Comparison of ENCODE assay signal across 32 cellular contexts in the genomic region with DNA sequence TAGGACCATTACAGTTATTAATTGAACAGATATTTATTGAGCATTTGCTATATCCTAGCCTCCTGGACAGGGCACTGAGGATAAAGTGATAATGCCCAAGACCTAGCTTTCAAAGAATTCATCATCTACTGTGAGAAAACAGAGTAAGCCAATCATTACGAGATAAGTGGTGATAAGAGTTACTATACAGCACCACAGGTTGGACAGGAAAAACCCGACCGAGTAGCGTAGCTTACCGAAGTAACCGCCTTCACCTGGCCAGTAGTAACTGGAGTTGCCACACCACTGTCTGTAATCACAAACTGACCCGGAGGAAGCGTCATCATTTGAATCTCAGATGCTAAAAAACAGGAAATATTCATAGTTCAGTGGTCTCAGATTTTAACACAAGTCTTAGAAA.
"Had no signal": no experiment of that assay in that cellular context is flagged by ENCODE, and none has a peak within 500 bp of the region (broad histone marks: within the 10 kb centered on the region; RNA-seq: fewer than 3 reads in every experiment).

No MANE protein-coding gene starts in this region.

- H3K27me3 Mint-ChIP-seq: activated B cell treated with CpG ODN at 0.5 μM for 24 hours; activated CD8-positive, alpha-beta memory T cell treated with anti-CD3 and anti-CD28 coated beads, Interleukin-2, amount 10 ng/mL, durations not matched to agents 7 days and 5 days; activated naive CD8-positive, alpha-beta T cell; activated T-cell treated with anti-CD3 and anti-CD28 coated beads, Interleukin-2, amount 50 U/mL, for 24 hours; effector memory CD8-positive, alpha-beta T cell; T-helper 17 cell had no signal

- H3K4me3 ChIP-seq: esophagus muscularis mucosa, gastrocnemius medialis, heart left ventricle had no signal

- H3K27me3 ChIP-seq: brain microvascular endothelial cell, esophagus muscularis mucosa, foreskin keratinocyte, gastrocnemius medialis, heart left ventricle had no signal

- H3K4me1 Mint-ChIP-seq: activated B cell treated with CpG ODN at 0.5 μM for 24 hours; activated CD8-positive, alpha-beta memory T cell treated with anti-CD3 and anti-CD28 coated beads, Interleukin-2, amount 10 ng/mL, durations not matched to agents 7 days and 5 days had no signal

- ATAC-seq: activated CD4-positive, CD25-positive, alpha-beta regulatory T cell treated with anti-CD3 and anti-CD28 coated beads, Interleukin-2, amount 50 U/mL, for 24 hours; activated CD8-positive, alpha-beta memory T cell treated with anti-CD3 and anti-CD28 coated beads, Interleukin-2, amount 10 ng/mL, durations not matched to agents 7 days and 5 days; activated CD8-positive, alpha-beta T cell treated with anti-CD3 and anti-CD28 coated beads, Interleukin-2, amount 10 ng/mL, durations not matched to agents 7 days and 5 days; activated T-cell treated with anti-CD3 and anti-CD28 coated beads, Interleukin-2, amount 50 U/mL, for 72 hours; effector memory CD8-positive, alpha-beta T cell; foreskin keratinocyte; gastrocnemius medialis; heart left ventricle; T-helper 17 cell had no signal

- H3K4me3 Mint-ChIP-seq: activated B cell treated with CpG ODN at 0.5 μM for 24 hours; activated CD8-positive, alpha-beta memory T cell treated with anti-CD3 and anti-CD28 coated beads, Interleukin-2, amount 10 ng/mL, durations not matched to agents 7 days and 5 days; activated CD8-positive, alpha-beta T cell treated with anti-CD3 and anti-CD28 coated beads, Interleukin-2, amount 10 ng/mL, durations not matched to agents 7 days and 5 days; activated naive CD8-positive, alpha-beta T cell; activated T-cell treated with anti-CD3 and anti-CD28 coated beads, Interleukin-2, amount 50 U/mL, for 24 hours; activated T-cell treated with anti-CD3 and anti-CD28 coated beads, Interleukin-2, amount 50 U/mL, for 72 hours; effector memory CD8-positive, alpha-beta T cell; T-helper 17 cell; T-helper 2 cell treated with Interferon-gamma antibody and Interleukin-4, amounts not matched to agents 5 μg/mL and 100 μg/mL, for 36 hours had no signal

- H3K27ac Mint-ChIP-seq: activated B cell treated with CpG ODN at 0.5 μM for 24 hours; activated CD8-positive, alpha-beta memory T cell treated with anti-CD3 and anti-CD28 coated beads, Interleukin-2, amount 10 ng/mL, durations not matched to agents 7 days and 5 days; activated CD8-positive, alpha-beta T cell treated with anti-CD3 and anti-CD28 coated beads, Interleukin-2, amount 10 ng/mL, durations not matched to agents 7 days and 5 days; activated naive CD8-positive, alpha-beta T cell; activated T-cell treated with anti-CD3 and anti-CD28 coated beads, Interleukin-2, amount 50 U/mL, for 24 hours; activated T-cell treated with anti-CD3 and anti-CD28 coated beads, Interleukin-2, amount 50 U/mL, for 72 hours; effector memory CD8-positive, alpha-beta T cell; T-helper 17 cell; T-helper 2 cell treated with Interferon-gamma antibody and Interleukin-4, amounts not matched to agents 5 μg/mL and 100 μg/mL, for 36 hours had no signal

- DNase-seq: activated B cell treated with CpG ODN at 0.5 μM for 24 hours; activated CD4-positive, alpha-beta T cell treated with anti-CD3 and anti-CD28 coated beads for 48 hours; activated CD4-positive, alpha-beta T cell treated with anti-CD3 and anti-CD28 coated beads, Interleukin-2, amount 50 U/mL, for 1 hour; activated CD4-positive, alpha-beta T cell treated with anti-CD3 and anti-CD28 coated beads, Interleukin-2, amount 50 U/mL, for 48 hours; activated CD8-positive, alpha-beta memory T cell treated with anti-CD3 and anti-CD28 coated beads, Interleukin-2, amount 10 ng/mL, durations not matched to agents 7 days and 5 days; activated CD8-positive, alpha-beta memory T cell treated with anti-CD3 and anti-CD28 coated beads, Interleukin-2, amount 50 U/mL, for 4 hours; activated CD8-positive, alpha-beta T cell treated with anti-CD3 and anti-CD28 coated beads, Interleukin-2, amount 10 ng/mL, durations not matched to agents 7 days and 5 days; activated gamma-delta T cell; activated naive CD4-positive, alpha-beta T cell treated with anti-CD3 and anti-CD28 coated beads, Interleukin-2, amount 50 U/mL, for 16 hours; activated naive CD4-positive, alpha-beta T cell treated with Interleukin-2 at 50 U/mL for 16 hours; activated T-cell treated with anti-CD3 and anti-CD28 coated beads, Interleukin-2, amount 50 U/mL, for 24 hours; activated T-cell treated with anti-CD3 and anti-CD28 coated beads, Interleukin-2, amount 50 U/mL, for 72 hours; amniotic stem cell; anterior cingulate cortex; brain microvascular endothelial cell; caudate nucleus; cortex of kidney; dermis blood vessel endothelial cell; effector CD4-positive, alpha-beta T cell; effector memory CD8-positive, alpha-beta T cell; erythroblast; foreskin keratinocyte; gastrocnemius medialis; glutamatergic neuron; heart left ventricle; T-helper 1 cell; T-helper 17 cell; T1000 had no signal

- H3K27ac ChIP-seq: brain microvascular endothelial cell, esophagus muscularis mucosa, foreskin keratinocyte, gastrocnemius medialis, heart left ventricle had no signal

- H3K9me3 Mint-ChIP-seq: activated B cell treated with CpG ODN at 0.5 μM for 24 hours; activated T-cell treated with anti-CD3 and anti-CD28 coated beads, Interleukin-2, amount 50 U/mL, for 24 hours; activated T-cell treated with anti-CD3 and anti-CD28 coated beads, Interleukin-2, amount 50 U/mL, for 72 hours; effector memory CD8-positive, alpha-beta T cell; T-helper 2 cell treated with Interferon-gamma antibody and Interleukin-4, amounts not matched to agents 5 μg/mL and 100 μg/mL, for 36 hours had no signal

- H3K9me3 ChIP-seq: esophagus muscularis mucosa, gastrocnemius medialis, heart left ventricle had no signal

- H3K4me1 ChIP-seq: esophagus muscularis mucosa, foreskin keratinocyte, gastrocnemius medialis, heart left ventricle had no signal
